10 cellular contexts compared by ENCODE assay signal in the genomic region with DNA sequence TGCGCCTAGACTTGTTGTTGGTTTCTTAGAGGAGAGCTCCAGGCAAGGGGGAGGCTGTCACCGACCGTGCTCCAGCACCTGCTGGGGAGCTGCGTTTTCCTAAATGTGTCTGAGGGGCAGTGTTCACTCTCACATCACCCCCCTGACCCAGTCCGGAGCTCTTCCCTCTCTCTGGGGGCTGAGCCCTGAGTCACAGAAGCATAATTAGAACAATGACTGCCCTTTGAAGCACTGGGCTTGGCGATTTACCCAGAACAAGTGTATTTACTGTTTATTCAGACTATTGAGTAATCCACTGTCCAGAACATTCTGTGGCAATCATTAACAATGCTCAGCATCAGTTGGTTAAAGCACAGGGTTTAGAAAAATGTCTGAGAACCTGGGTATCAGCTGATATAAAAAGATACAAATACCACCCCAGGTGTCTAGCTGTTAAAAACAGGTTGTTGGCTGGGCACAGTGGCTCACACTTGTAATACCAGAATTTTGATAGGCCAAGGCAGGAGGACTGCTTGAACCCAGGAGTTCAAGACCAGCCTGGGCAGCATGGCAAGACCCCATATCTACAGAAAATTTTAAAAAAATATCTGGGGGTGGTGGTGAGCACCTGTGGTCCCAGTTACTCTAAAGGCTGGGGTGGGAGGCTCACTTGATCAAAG. TPM values are rescaled to one million over a fixed set of nuclear protein-coding genes. Genes with fewer than 3 reads are reported as not detected.
A peak's percentile ranks its signal among the peaks of the same experiment; 100 is the strongest.
DNase-seq lines count a peak whose midpoint lies in the region; ATAC-seq, FAIRE-seq and TF ChIP-seq lines count a peak whose summit lies in the region.
"Had no signal": no experiment of that assay in that cellular context is flagged by ENCODE, and none has a peak within 500 bp of the region (broad histone marks: within the 10 kb centered on the region; RNA-seq: fewer than 3 reads in every experiment).

No MANE protein-coding gene starts in this region.

- H3K23me2 ChIP-seq in H9 (ENCODE audit: insufficient read length, low read depth, low read length, poor library complexity, severe bottlenecking): peaks cover 11% of the 10 kb centered on the region

- dilution Hi-C loops in mammary epithelial cell (cut with HindIII; ENCODE audit: low sequenced_read_pairs): no loop called here

- peak in 1 of 2 donors; percentile 53 for TF ChIP-seq POLR2A in gastrocnemius medialis (IDR thresholded peaks at IDR 0.05)

- H3K27ac ChIP-seq in mammary epithelial cell (ENCODE audit: insufficient read depth, low read depth, low read length) (no peak overlapping the region), gastrocnemius medialis (peak overlapping the region; percentile 81 to 91 (median 84)), H9 (ENCODE audit: insufficient read length, low read depth, low read length) (no peak overlapping the region)

- H3K9me3 Mint-ChIP-seq in H9: no peaks in the 10 kb centered on the region; a peak in 1 of 5 replicates
- H3K9me3 Mint-ChIP-seq: mesothelial cell of epicardium had no signal

- H2BK20ac ChIP-seq in H9 (ENCODE audit: low read depth, low read length, poor library complexity, severe bottlenecking): no peak overlapping the region

- no peak overlapping the region for H3T11ph ChIP-seq in H9 (ENCODE audit: low read length)

- no peak overlapping the region for H3K23ac ChIP-seq in H9 (ENCODE audit: insufficient read length, low read depth, low read length)

- no peak for FAIRE-seq in HTR-8/SVneo (lab: Jason Lieb, UNC)

- H3K36me3 ChIP-seq in mammary epithelial cell (ENCODE audit: insufficient read depth, low read length) (no peaks in the 10 kb centered on the region), gastrocnemius medialis (no peaks in the 10 kb centered on the region)

- no peaks in the 10 kb centered on the region for H3K27me3 ChIP-seq in mammary epithelial cell (ENCODE audit: insufficient read depth, low read length)
- peaks cover 0 to 2% (median 0%) of the 10 kb centered on the region in 3 donors for H3K27me3 ChIP-seq in gastrocnemius medialis
- peaks cover 9% of the 10 kb centered on the region; the same call in 1 of the 2 replicates for H3K27me3 ChIP-seq in H9 (ENCODE audit: insufficient read depth, low read length)

- DNase-seq in EL (peak; percentile 31), mammary epithelial cell (peak; percentile 66), inferior parietal cortex (ENCODE audit: extremely low spot score) (peak; percentile 93), gastrocnemius medialis (peak; percentile 92), H9 (no peak), NCI-H69 (lab: John Stamatoyannopoulos, UW) (no peak), HTR-8/SVneo (ENCODE audit: insufficient read length, low spot score) (no peak), epidermal melanocyte (ENCODE audit: insufficient read length, low spot score) (no peak)
- DNase-seq: amniotic stem cell had no signal

- in situ Hi-C loops in mammary epithelial cell (cut with MboI; ENCODE audit: low sequenced_read_pairs in 2 of 2) (no loop called here), gastrocnemius medialis (cut with MboI; ENCODE audit: low sequenced_read_pairs in 4 of 4) (no loop called here)

- no peaks in the 10 kb centered on the region for H3K79me1 ChIP-seq in H9 (ENCODE audit: insufficient read depth, low read depth, low read length, poor library complexity, severe bottlenecking)

- no TSS peak for BruUV-seq in mammary epithelial cell (replicated peaks; lab: Mats Ljungman, UMichigan)

- no peak overlapping the region for H3K4me3 Mint-ChIP-seq in H9
- H3K4me3 Mint-ChIP-seq: mesothelial cell of epicardium had no signal

- peaks cover 44% of the 10 kb centered on the region for H3K27me3 Mint-ChIP-seq in H9 (ENCODE audit: low read depth)

- H2BK15ac ChIP-seq in H9 (ENCODE audit: low read depth, low read length): no peak overlapping the region

- H3K9ac ChIP-seq in mammary epithelial cell (ENCODE audit: insufficient read depth, low read length) (no peak overlapping the region), H9 (ENCODE audit: extremely low read depth, insufficient read length, low read length) (no peak overlapping the region)

- no peak overlapping the region for H4K8ac ChIP-seq in H9 (replicated peaks; ENCODE audit: insufficient read length, low read depth, low read length)

- CTCF ChIA-PET in mammary epithelial cell (lab: Charles Lee; ENCODE audit: low non-redundant PET): no interaction called here

- H3K4me1 ChIP-seq in mammary epithelial cell (ENCODE audit: insufficient read depth, low read length) (peaks cover 12% of the 10 kb centered on the region), gastrocnemius medialis (peaks cover 21 to 25% of the 10 kb centered on the region in 2 donors), H9 (ENCODE audit: insufficient read depth, low read length) (no peaks in the 10 kb centered on the region)

- H2BK5ac ChIP-seq in H9 (ENCODE audit: insufficient read length, low read length): no peak overlapping the region

- H3K4me2 ChIP-seq in mammary epithelial cell (ENCODE audit: insufficient read depth, low read depth, low read length): no peak overlapping the region
- H3K4me2 ChIP-seq in H9 (ENCODE audit: insufficient read depth, insufficient read length, low read length): no peak overlapping the region

- intact Hi-C loops in mammary epithelial cell (cut with micrococcal nuclease): no loop called here
- intact Hi-C loops in gastrocnemius medialis (cut with DNase I; ENCODE audit: low total_unique reads): no loop called here

- H3K4me3 ChIP-seq in mammary epithelial cell (replicated peaks in 1 of 3; ENCODE audit: insufficient read depth in 1 of 3, low read depth in 2 of 3, low read length in 3 of 3) (no peak overlapping the region), gastrocnemius medialis (no peak overlapping the region)

- no peak overlapping the region for H4K5ac ChIP-seq in H9 (ENCODE audit: insufficient read length, low read depth, low read length)

- no peak overlapping the region for H3K56ac ChIP-seq in H9 (ENCODE audit: insufficient read length, low read depth, low read length)

- no peak overlapping the region for H3K14ac ChIP-seq in H9 (ENCODE audit: insufficient read depth, low read length)

- H3K9me3 ChIP-seq in mammary epithelial cell (replicated peaks; ENCODE audit: insufficient read depth, low read length): no peaks in the 10 kb centered on the region
- no peaks in the 10 kb centered on the region for H3K9me3 ChIP-seq in gastrocnemius medialis
- no peaks in the 10 kb centered on the region for H3K9me3 ChIP-seq in H9 (ENCODE audit: control insufficient read depth, low read depth, low read length)

- no peak overlapping the region for H3K4ac ChIP-seq in H9 (ENCODE audit: low read depth, low read length)

- H2BK12ac ChIP-seq in H9 (ENCODE audit: insufficient read length, low read depth, low read length): no peak overlapping the region

- peaks cover 0 to 7% of the 10 kb centered on the region in 2 experiments; a peak in 2 of 4 replicates for H3K4me1 Mint-ChIP-seq in H9

- H2BK120ac ChIP-seq in H9 (ENCODE audit: low read depth, low read length, poor library complexity, severe bottlenecking): no peak overlapping the region

- no peak overlapping the region for H2AFZ ChIP-seq in mammary epithelial cell (ENCODE audit: low read depth, low read length)
- H2AFZ ChIP-seq in H9 (ENCODE audit: low read length): no peak overlapping the region

- 52% methylated on average over 6 of the region's 6 CpGs for WGBS in mammary epithelial cell (ENCODE audit: low coverage, missing lambda C conversion rate)
- WGBS in H9 (ENCODE audit: extremely low coverage, insufficient read length, low lambda C conversion rate): no CpG with 5 or more reads among the region's 6 CpGs

- H2AK5ac ChIP-seq in H9 (ENCODE audit: insufficient read length, low read length): no peak overlapping the region

- H3K27ac Mint-ChIP-seq in H9: peak overlapping the region in 1 of 3 experiments; percentile 35; a peak in 1 of 7 replicates
- H3K27ac Mint-ChIP-seq: mesothelial cell of epicardium had no signal

- no peak overlapping the region for H3K18ac ChIP-seq in H9 (ENCODE audit: insufficient read length, low read depth, low read length)

- H4K91ac ChIP-seq in H9 (ENCODE audit: insufficient read length, low read depth, low read length): no peak overlapping the region

- peak; percentile 90 for ATAC-seq in gastrocnemius medialis

- H3K79me2 ChIP-seq in mammary epithelial cell (ENCODE audit: insufficient read depth, low read length) (no peaks in the 10 kb centered on the region), H9 (ENCODE audit: insufficient read depth, low read length) (no peaks in the 10 kb centered on the region)

- no peaks in the 10 kb centered on the region for H4K20me1 ChIP-seq in mammary epithelial cell (ENCODE audit: insufficient read depth, low read length)
- H4K20me1 ChIP-seq in H9 (ENCODE audit: control insufficient read depth, insufficient read depth, insufficient read length): no peaks in the 10 kb centered on the region

- no peak for TF ChIP-seq CTCF in mammary epithelial cell (conservative IDR thresholded peaks at IDR 0.05 in 1 of 2, IDR thresholded peaks at IDR 0.05 in 1 of 2; ENCODE audit: extremely low read depth in 1 of 2, insufficient read depth in 1 of 2, low read depth in 1 of 2, low read length in 2 of 2)
- TF ChIP-seq CTCF in gastrocnemius medialis (IDR thresholded peaks at IDR 0.05 in 4 of 5, conservative IDR thresholded peaks at IDR 0.05 in 1 of 5): no peak
- no peak for TF ChIP-seq CTCF in H9 (conservative IDR thresholded peaks at IDR 0.05)

- no peaks in the 10 kb centered on the region for H3K36me3 Mint-ChIP-seq in H9 (ENCODE audit: insufficient read depth in 1 of 3, low read depth in 3 of 3)
- H3K36me3 Mint-ChIP-seq: mesothelial cell of epicardium had no signal

RNA-seq across cellular contexts. Expression of gene CES4A, which starts 8.1 kb away (rescaled TPM):
- 1 to 10 TPM; 2.7 to 3.6 TPM for total RNA-seq in mammary epithelial cell
- polyA plus RNA-seq in mammary epithelial cell: 4.8 TPM
- 2.3 TPM for polyA minus RNA-seq in mammary epithelial cell
- 10 to 100 TPM; 12.0 to 82.7 (median 17.4) TPM for total RNA-seq in gastrocnemius medialis
- total RNA-seq in H9 (2021): 1.8 and 1.9 TPM in 2 replicates

RNA-seq across cellular contexts. Expression of gene CBFB, which starts 32.5 kb away (rescaled TPM):
- total RNA-seq in mammary epithelial cell (10 to 100 TPM; 80.4 to 81.3 TPM), gastrocnemius medialis (100 to 1,000 TPM in 2 of 4 donors, 10 to 100 TPM in 2; 38.9 to 105 (median 96.5) TPM), H9 (2021) (76.3 and 84.3 TPM in 2 replicates)
- polyA plus RNA-seq in mammary epithelial cell: 36.9 TPM
- polyA minus RNA-seq in mammary epithelial cell: 17.5 TPM

RNA-seq across cellular contexts. Expression of gene CES3, which starts 35.4 kb away (rescaled TPM):
- total RNA-seq in mammary epithelial cell (1 to 10 TPM; 1.3 to 3.5 TPM), gastrocnemius medialis (10 to 100 TPM; 10.3 to 30.3 (median 12.9) TPM), H9 (2021) (3.4 and 3.7 TPM in 2 replicates)
- 2.0 TPM for polyA plus RNA-seq in mammary epithelial cell
- 2.6 TPM for polyA minus RNA-seq in mammary epithelial cell

Comparison
In these comparisons a context has a peak if more than half of its experiments do, and no peak if none do; other contexts are left out.
1. DNase-seq: peak in EL (single experiment), mammary epithelial cell (single experiment), inferior parietal cortex (single experiment) and gastrocnemius medialis (2 of 2); none in H9 (single experiment), NCI-H69 (single experiment), HTR-8/SVneo (single experiment) and epidermal melanocyte (single experiment).
2. H3K27ac ChIP-seq: peak in gastrocnemius medialis (4 of 4); none in mammary epithelial cell (single experiment) and H9 (single experiment).